Comparison of ENCODE assay signal across 13 cellular contexts in the genomic region with DNA sequence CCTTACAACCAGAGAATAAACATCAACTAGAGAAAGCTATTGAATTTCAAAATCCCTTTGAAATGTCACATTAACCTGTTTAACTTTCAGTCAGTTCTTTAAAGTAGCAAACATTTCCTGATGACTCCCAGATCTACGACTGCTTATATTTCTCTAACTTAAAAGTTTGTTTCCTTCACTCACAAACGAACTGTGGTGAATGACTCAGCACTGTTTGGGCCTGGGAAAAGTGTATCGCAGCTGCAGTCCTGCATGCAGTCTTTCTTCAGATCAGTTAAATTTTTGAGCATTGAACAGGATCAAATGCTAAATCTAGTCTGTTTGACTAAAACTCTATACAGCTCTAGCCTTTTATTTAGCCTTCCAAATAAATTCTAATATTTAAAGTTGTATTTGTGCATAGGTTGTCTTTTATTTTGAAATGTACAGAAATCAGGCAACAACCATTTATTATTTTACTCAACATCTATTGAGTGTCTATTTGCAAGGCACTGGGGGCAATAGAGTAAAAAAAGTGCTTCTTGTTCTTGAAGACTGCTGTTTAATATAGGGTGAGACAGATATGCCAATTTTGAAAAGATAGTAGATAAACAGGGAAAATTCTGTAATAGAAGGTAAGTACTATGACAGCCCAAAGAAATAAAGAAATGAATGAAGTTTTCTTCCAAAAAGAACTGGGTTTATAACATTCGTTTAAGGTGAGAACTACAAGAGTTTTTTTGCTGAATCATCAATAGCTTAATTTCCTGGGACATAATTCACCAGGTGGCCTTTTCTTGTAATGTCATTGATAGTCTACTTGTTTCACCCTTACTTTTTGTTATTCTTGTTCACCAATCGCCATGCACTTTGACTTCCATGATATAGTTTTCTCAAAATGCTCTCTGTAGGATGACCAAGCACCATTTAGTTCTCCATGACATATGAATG.
DNase-seq lines count a peak whose midpoint lies in the region; ATAC-seq, FAIRE-seq and TF ChIP-seq lines count a peak whose summit lies in the region.
"Had no signal": no experiment of that assay in that cellular context is flagged by ENCODE, and none has a peak within 500 bp of the region (broad histone marks: within the 10 kb centered on the region; RNA-seq: fewer than 3 reads in every experiment).

No MANE protein-coding gene starts in this region.

- no peaks in the 10 kb centered on the region for H3K4me1 Mint-ChIP-seq in T-cell

- H3K27ac Mint-ChIP-seq in T-cell: no peak overlapping the region
- H3K27ac Mint-ChIP-seq in activated naive CD4-positive, alpha-beta T cell treated with anti-CD3 and anti-CD28 coated beads, Interleukin-2, amount 50 U/mL, for 72 hours: no peak overlapping the region

- no peaks in the 10 kb centered on the region for H3K9me3 ChIP-seq in keratinocyte (ENCODE audit: control insufficient read depth, low read depth, low read length)
- H3K9me3 ChIP-seq: testis had no signal

- H3K4me1 ChIP-seq in keratinocyte (ENCODE audit: control insufficient read depth, extremely low read depth, insufficient read depth, low read length): peaks cover 20% of the 10 kb centered on the region
- H3K4me1 ChIP-seq: esophagus muscularis mucosa, testis had no signal

- no peaks in the 10 kb centered on the region for H3K36me3 Mint-ChIP-seq in T-cell
- peaks cover 6 to 14% of the 10 kb centered on the region in 2 donors for H3K36me3 Mint-ChIP-seq in activated naive CD4-positive, alpha-beta T cell treated with anti-CD3 and anti-CD28 coated beads, Interleukin-2, amount 50 U/mL, for 72 hours

- H3K4me3 ChIP-seq in AG10803 (ENCODE audit: low read length) (no peak overlapping the region), astrocyte of the spinal cord (ENCODE audit: low read depth, low read length) (no peak overlapping the region), keratinocyte (ENCODE audit: control insufficient read depth in 2 of 3, extremely low read depth in 1 of 3, insufficient read depth in 2 of 3, low read depth in 1 of 3, low read length in 3 of 3) (no peak overlapping the region)
- H3K4me3 ChIP-seq in Jurkat, Clone E6-1 (ENCODE audit: low read length): no peak overlapping the region
- H3K4me3 ChIP-seq: esophagus muscularis mucosa, sigmoid colon, testis had no signal

- DNase-seq in AG10803 (ENCODE audit: low read depth): peak; percentile 81
- DNase-seq in Jurkat, Clone E6-1 (ENCODE audit: low read depth, low spot score): peak; percentile 62
- DNase-seq in astrocyte of the spinal cord (ENCODE audit: low read depth, low spot score): peak; percentile 90
- DNase-seq in keratinocyte (ENCODE audit: low read depth, low spot score): no peak
- no peak for DNase-seq in CD1c-positive myeloid dendritic cell (ENCODE audit: extremely low spot score)
- no peak for DNase-seq in T-cell
- no peak for DNase-seq in activated naive CD4-positive, alpha-beta T cell treated with anti-CD3 and anti-CD28 coated beads, Interleukin-2, amount 50 U/mL, for 72 hours (ENCODE audit: low spot score in 2 of 2)
- DNase-seq in NCI-H146 (lab: John Stamatoyannopoulos, UW): no peak
- DNase-seq: activated T-cell treated with anti-CD3 and anti-CD28 coated beads for 4 hours, sigmoid colon, testis had no signal

- dilution Hi-C loops in keratinocyte (cut with MboI; ENCODE audit: extremely low pct_ligation_motif_present, low sequenced_read_pairs): no loop called here

- H3K79me2 ChIP-seq in keratinocyte (ENCODE audit: control insufficient read depth, insufficient read depth, low read length): no peaks in the 10 kb centered on the region

- POLR2A ChIA-PET in T-cell (lab: Charles Lee): no interaction called here

- CTCF ChIA-PET in T-cell (lab: Charles Lee): no interaction called here

- FAIRE-seq in keratinocyte (lab: Jason Lieb, UNC): no peak

- H3K9me1 ChIP-seq in keratinocyte (ENCODE audit: control insufficient read depth, extremely low read depth, insufficient read depth, low read length): no peaks in the 10 kb centered on the region

- in situ Hi-C loops in astrocyte of the spinal cord (cut with HindIII; ENCODE audit: low sequenced_read_pairs): no loop called here

- no peak overlapping the region for H3K27ac ChIP-seq in keratinocyte (ENCODE audit: control insufficient read depth, insufficient read depth, low read length)
- H3K27ac ChIP-seq: esophagus muscularis mucosa, testis had no signal

- H3K4me2 ChIP-seq in keratinocyte (ENCODE audit: control insufficient read depth, extremely low read depth, insufficient read depth, low read depth, low read length): peak overlapping the region; percentile 41

- no peaks in the 10 kb centered on the region for H3K36me3 ChIP-seq in keratinocyte (ENCODE audit: control insufficient read depth in 2 of 2, extremely low read depth in 1 of 2, insufficient read depth in 2 of 2, low read length in 2 of 2)
- H3K36me3 ChIP-seq: esophagus muscularis mucosa, sigmoid colon had no signal

- no peak for TF ChIP-seq CTCF in AG10803 (conservative IDR thresholded peaks at IDR 0.05; ENCODE audit: low read length)
- no peak for TF ChIP-seq CTCF in astrocyte of the spinal cord (IDR thresholded peaks at IDR 0.05; ENCODE audit: low read depth, low read length)
- no peak for TF ChIP-seq CTCF in keratinocyte (optimal IDR thresholded peaks at IDR 0.05 in 1 of 3, IDR thresholded peaks at IDR 0.05 in 1 of 3, conservative IDR thresholded peaks at IDR 0.05 in 1 of 3; ENCODE audit: extremely low read depth in 1 of 3, insufficient read depth in 2 of 3, low read length in 3 of 3)

- no peaks in the 10 kb centered on the region for H3K27me3 ChIP-seq in keratinocyte (ENCODE audit: control insufficient read depth, extremely low read depth, insufficient read depth, low read length)
- H3K27me3 ChIP-seq: esophagus muscularis mucosa, sigmoid colon, testis had no signal

- H3K27me3 Mint-ChIP-seq in T-cell: no peaks in the 10 kb centered on the region

- H3K4me3 Mint-ChIP-seq in T-cell: no peak overlapping the region

- no peaks in the 10 kb centered on the region for H4K20me1 ChIP-seq in keratinocyte (ENCODE audit: control insufficient read depth, extremely low read depth, insufficient read depth, low read length)

- H2AFZ ChIP-seq in keratinocyte (ENCODE audit: control insufficient read depth, low read length): peak overlapping the region; percentile 37

- no peak overlapping the region for H3K9ac ChIP-seq in keratinocyte (ENCODE audit: control insufficient read depth, extremely low read depth, insufficient read depth, low read length)

- H3K9me3 Mint-ChIP-seq in T-cell: peaks cover 18 to 26% (median 22%) of the 10 kb centered on the region in 3 donors
- peaks cover 18 to 22% of the 10 kb centered on the region in 2 donors for H3K9me3 Mint-ChIP-seq in activated naive CD4-positive, alpha-beta T cell treated with anti-CD3 and anti-CD28 coated beads, Interleukin-2, amount 50 U/mL, for 72 hours

- no peak for ATAC-seq in T-cell (replicated peaks in 1 of 4)
- no peak for ATAC-seq in activated naive CD4-positive, alpha-beta T cell treated with anti-CD3 and anti-CD28 coated beads, Interleukin-2, amount 50 U/mL, for 72 hours
- ATAC-seq: Panc1 had no signal

Comparison
In these comparisons a context has a peak if more than half of its experiments do, and no peak if none do; other contexts are left out.
1. DNase-seq: peak in AG10803 (single experiment), Jurkat, Clone E6-1 (single experiment) and astrocyte of the spinal cord (single experiment); none in keratinocyte (single experiment), CD1c-positive myeloid dendritic cell (single experiment), T-cell (0 of 34), activated naive CD4-positive, alpha-beta T cell treated with anti-CD3 and anti-CD28 coated beads, Interleukin-2, amount 50 U/mL, for 72 hours (0 of 2) and NCI-H146 (single experiment).